Comparison of ENCODE assay signal across 31 cellular contexts in genomic region chr3:110886514-110886913, GRCh38.
"Had no signal": no experiment of that assay in that cellular context is flagged by ENCODE, and none has a peak within 500 bp of the region (broad histone marks: within the 10 kb centered on the region; RNA-seq: fewer than 3 reads in every experiment).

No MANE protein-coding gene starts in this region.

- H3K4me3 Mint-ChIP-seq: activated B cell treated with CpG ODN at 0.5 μM for 24 hours; activated CD4-positive, alpha-beta T cell treated with anti-CD3 and anti-CD28 coated beads for 36 hours; activated naive CD4-positive, alpha-beta T cell treated with anti-CD3 and anti-CD28 coated beads, Interleukin-2, amount 10 ng/mL, durations not matched to agents 7 days and 5 days; activated naive CD8-positive, alpha-beta T cell treated with anti-CD3 and anti-CD28 coated beads, Interleukin-2, amount 10 ng/mL, durations not matched to agents 7 days and 5 days; activated T-helper 1 cell treated with anti-CD3 and anti-CD28 coated beads, Interleukin-12 subunit alpha, Interleukin-12 subunit beta, Interleukin-2, Interleukin-4 antibody, amounts not matched to agents 30 ng/mL and 10 ng/mL and 1 ng/mL, durations not matched to agents 14 hours and 24 hours and 36 hours; effector memory CD8-positive, alpha-beta T cell; memory B cell; naive thymus-derived CD8-positive, alpha-beta T cell; T-helper 2 cell treated with Interferon-gamma antibody and Interleukin-4, amounts not matched to agents 5 μg/mL and 100 μg/mL, for 36 hours had no signal

- H3K9me3 ChIP-seq: ascending aorta, pancreas, prostate gland, spleen, testis, transverse colon had no signal

- H3K4me1 Mint-ChIP-seq: activated B cell treated with CpG ODN at 0.5 μM for 24 hours; activated CD4-positive, alpha-beta T cell treated with anti-CD3 and anti-CD28 coated beads for 36 hours; activated naive CD4-positive, alpha-beta T cell treated with anti-CD3 and anti-CD28 coated beads, Interleukin-2, amount 10 ng/mL, durations not matched to agents 7 days and 5 days; activated naive CD8-positive, alpha-beta T cell treated with anti-CD3 and anti-CD28 coated beads, Interleukin-2, amount 10 ng/mL, durations not matched to agents 7 days and 5 days; memory B cell; naive thymus-derived CD8-positive, alpha-beta T cell had no signal

- H3K27me3 Mint-ChIP-seq: activated B cell treated with CpG ODN at 0.5 μM for 24 hours; activated naive CD4-positive, alpha-beta T cell treated with anti-CD3 and anti-CD28 coated beads, Interleukin-2, amount 10 ng/mL, durations not matched to agents 7 days and 5 days; effector memory CD8-positive, alpha-beta T cell; memory B cell; naive thymus-derived CD8-positive, alpha-beta T cell had no signal

- DNase-seq: activated B cell treated with CpG ODN at 0.5 μM for 24 hours; activated CD4-positive, alpha-beta T cell treated with anti-CD3 and anti-CD28 coated beads for 36 hours; activated CD4-positive, alpha-beta T cell treated with anti-CD3 and anti-CD28 coated beads, Interleukin-2, amount 50 U/mL, for 48 hours; activated CD8-positive, alpha-beta memory T cell treated with anti-CD3 and anti-CD28 coated beads, Interleukin-2, amount 50 U/mL, for 4 hours; activated gamma-delta T cell; activated naive CD4-positive, alpha-beta T cell treated with anti-CD3 and anti-CD28 coated beads, Interleukin-2, amount 10 ng/mL, durations not matched to agents 7 days and 5 days; activated naive CD8-positive, alpha-beta T cell treated with anti-CD3 and anti-CD28 coated beads, Interleukin-2, amount 10 ng/mL, durations not matched to agents 7 days and 5 days; activated T-cell treated with anti-CD3 and anti-CD28 coated beads, Interleukin-2, amount 50 U/mL, for 1 hour; brain microvascular endothelial cell; dorsolateral prefrontal cortex; effector memory CD8-positive, alpha-beta T cell; foreskin fibroblast; head of caudate nucleus; hippocampal formation; left colon; naive thymus-derived CD8-positive, alpha-beta T cell; nucleus accumbens; pancreas; right cardiac atrium; spleen; stimulated activated CD4-positive, alpha-beta T cell treated with anti-CD3 and anti-CD28 coated beads, Interleukin-2, amount 100 ng/mL, for 48 hours; stimulated activated naive CD4-positive, alpha-beta T cell treated with Interleukin-2 at 50 U/mL for 16 hours; T-helper 1 cell; testis; transverse colon had no signal

- H3K36me3 ChIP-seq: ascending aorta, brain microvascular endothelial cell, pancreas, prostate gland, spleen, transverse colon had no signal

- H3K36me3 Mint-ChIP-seq: activated naive CD4-positive, alpha-beta T cell treated with anti-CD3 and anti-CD28 coated beads, Interleukin-2, amount 10 ng/mL, durations not matched to agents 7 days and 5 days; activated naive CD8-positive, alpha-beta T cell treated with anti-CD3 and anti-CD28 coated beads, Interleukin-2, amount 10 ng/mL, durations not matched to agents 7 days and 5 days; memory B cell; naive thymus-derived CD8-positive, alpha-beta T cell had no signal

- H3K4me1 ChIP-seq: ascending aorta, prostate gland, spleen, testis, transverse colon had no signal

- ATAC-seq: activated CD4-positive, alpha-beta T cell treated with anti-CD3 and anti-CD28 coated beads for 36 hours; effector memory CD8-positive, alpha-beta T cell; left colon; naive thymus-derived CD8-positive, alpha-beta T cell; right cardiac atrium had no signal

- H3K27ac ChIP-seq: ascending aorta, brain microvascular endothelial cell, coronary artery, dorsolateral prefrontal cortex, pancreas, prostate gland, spleen, testis, transverse colon had no signal

- H3K4me3 ChIP-seq: ascending aorta, coronary artery, dorsolateral prefrontal cortex, pancreas, prostate gland, spleen, testis, transverse colon had no signal

- H3K27ac Mint-ChIP-seq: activated B cell treated with CpG ODN at 0.5 μM for 24 hours; activated CD4-positive, alpha-beta T cell treated with anti-CD3 and anti-CD28 coated beads for 36 hours; activated naive CD4-positive, alpha-beta T cell treated with anti-CD3 and anti-CD28 coated beads, Interleukin-2, amount 10 ng/mL, durations not matched to agents 7 days and 5 days; activated naive CD8-positive, alpha-beta T cell treated with anti-CD3 and anti-CD28 coated beads, Interleukin-2, amount 10 ng/mL, durations not matched to agents 7 days and 5 days; activated T-helper 1 cell treated with anti-CD3 and anti-CD28 coated beads, Interleukin-12 subunit alpha, Interleukin-12 subunit beta, Interleukin-2, Interleukin-4 antibody, amounts not matched to agents 30 ng/mL and 10 ng/mL and 1 ng/mL, durations not matched to agents 14 hours and 24 hours and 36 hours; effector memory CD8-positive, alpha-beta T cell; memory B cell; naive thymus-derived CD8-positive, alpha-beta T cell; T-helper 2 cell treated with Interferon-gamma antibody and Interleukin-4, amounts not matched to agents 5 μg/mL and 100 μg/mL, for 36 hours had no signal

- H3K9me3 Mint-ChIP-seq: activated B cell treated with CpG ODN at 0.5 μM for 24 hours; activated naive CD4-positive, alpha-beta T cell treated with anti-CD3 and anti-CD28 coated beads, Interleukin-2, amount 10 ng/mL, durations not matched to agents 7 days and 5 days; activated naive CD8-positive, alpha-beta T cell treated with anti-CD3 and anti-CD28 coated beads, Interleukin-2, amount 10 ng/mL, durations not matched to agents 7 days and 5 days; activated T-helper 1 cell treated with anti-CD3 and anti-CD28 coated beads, Interleukin-12 subunit alpha, Interleukin-12 subunit beta, Interleukin-2, Interleukin-4 antibody, amounts not matched to agents 30 ng/mL and 10 ng/mL and 1 ng/mL, durations not matched to agents 14 hours and 24 hours and 36 hours; effector memory CD8-positive, alpha-beta T cell; memory B cell; naive thymus-derived CD8-positive, alpha-beta T cell; T-helper 2 cell treated with Interferon-gamma antibody and Interleukin-4, amounts not matched to agents 5 μg/mL and 100 μg/mL, for 36 hours had no signal

- H3K27me3 ChIP-seq: ascending aorta, brain microvascular endothelial cell, dorsolateral prefrontal cortex, pancreas, spleen, testis, transverse colon had no signal
